ENCODE assay signal across 10 cellular contexts in genomic region chr1:166947398-166948043, GRCh38. TPM values are rescaled to one million over a fixed set of nuclear protein-coding genes. Genes with fewer than 3 reads are reported as not detected.
A peak's percentile ranks its signal among the peaks of the same experiment; 100 is the strongest.
DNase-seq lines count a peak whose midpoint lies in the region; ATAC-seq and TF ChIP-seq lines count a peak whose summit lies in the region.
"Had no signal": no experiment of that assay in that cellular context is flagged by ENCODE, and none has a peak within 500 bp of the region (broad histone marks: within the 10 kb centered on the region; RNA-seq: fewer than 3 reads in every experiment).

No MANE protein-coding gene starts in this region.

- H3K27me3 ChIP-seq in lung (ENCODE audit: control insufficient read depth, insufficient read depth) (no peaks in the 10 kb centered on the region), suprapubic skin (peaks cover 22% of the 10 kb centered on the region)

- peak; percentile 24 for ATAC-seq in lung (ENCODE audit: insufficient read depth, low FRiP score)
- no peak for ATAC-seq in GM19455 (IDR thresholded peaks at IDR 0.05; ENCODE audit: unreplicated experiment)

- TF ChIP-seq POLR2A in suprapubic skin (IDR thresholded peaks at IDR 0.05) = no peak

- H3K27ac ChIP-seq in lung (ENCODE audit: low read depth in 1 of 2, low read length in 1 of 2) (no peak overlapping the region), suprapubic skin (no peak overlapping the region)
- H3K27ac ChIP-seq: 22Rv1, SK-N-MC had no signal

- WGBS in lung, 2 donors = 5 to 6% methylated on average over 44 of the region's 44 CpGs
- 12% methylated on average over 34 of the region's 44 CpGs for WGBS in suprapubic skin

- H3K36me3 Mint-ChIP-seq in dendritic cell treated with granulocyte-macrophage colony-stimulating factor and Interleukin-4, amounts not matched to agents 40 ng/mL and 50 ng/mL, for 4 days (ENCODE audit: low read depth) = no peaks in the 10 kb centered on the region

- intact Hi-C loops in dendritic cell treated with granulocyte-macrophage colony-stimulating factor and Interleukin-4, amounts not matched to agents 40 ng/mL and 50 ng/mL, for 4 days (cut with micrococcal nuclease) = no loop called here

- no peak for TF ChIP-seq EP300 in suprapubic skin (IDR thresholded peaks at IDR 0.05)

- H3K27ac Mint-ChIP-seq in dendritic cell treated with granulocyte-macrophage colony-stimulating factor and Interleukin-4, amounts not matched to agents 40 ng/mL and 50 ng/mL, for 4 days = peak overlapping the region; percentile 25

- no peak for TF ChIP-seq CTCF in lung (IDR thresholded peaks at IDR 0.05; ENCODE audit: control extremely low read depth, extremely low read depth)
- TF ChIP-seq CTCF in suprapubic skin (IDR thresholded peaks at IDR 0.05) = no peak

- DNase-seq in DMS 273 (lab: John Stamatoyannopoulos, UW; ENCODE audit: unreplicated experiment) = peak; percentile 77
- DNase-seq in DMS 273 treated with DMSO at 0.1 percent for 48 hours (lab: John Stamatoyannopoulos, UW) = no peak
- peak; percentile 13 for DNase-seq in NCI-H2107 (lab: John Stamatoyannopoulos, UW)
- DNase-seq in lung (ENCODE audit: low spot score) = no peak
- DNase-seq in suprapubic skin (ENCODE audit: low spot score in 2 of 2) = no peak
- no peak for DNase-seq in effector CD4-positive, alpha-beta T cell

- H3K4me3 ChIP-seq in lung (no peak overlapping the region), suprapubic skin (peak overlapping the region; percentile 30)
- H3K4me3 ChIP-seq: SK-N-MC had no signal

- H3K4me1 ChIP-seq in lung (ENCODE audit: control insufficient read depth in 2 of 2, insufficient read depth in 2 of 2, low read length in 2 of 2) (peaks cover 2 to 7% of the 10 kb centered on the region in 2 donors), suprapubic skin (peaks cover 8% of the 10 kb centered on the region)

- no peaks in the 10 kb centered on the region for H3K9me3 Mint-ChIP-seq in dendritic cell treated with granulocyte-macrophage colony-stimulating factor and Interleukin-4, amounts not matched to agents 40 ng/mL and 50 ng/mL, for 4 days

- H3K36me3 ChIP-seq in lung (ENCODE audit: control insufficient read depth in 2 of 2, insufficient read depth in 2 of 2, low read length in 2 of 2) (no peaks in the 10 kb centered on the region), suprapubic skin (no peaks in the 10 kb centered on the region)

- peaks cover 26% of the 10 kb centered on the region for H3K27me3 Mint-ChIP-seq in dendritic cell treated with granulocyte-macrophage colony-stimulating factor and Interleukin-4, amounts not matched to agents 40 ng/mL and 50 ng/mL, for 4 days

- peaks cover 18% of the 10 kb centered on the region for H3K4me1 Mint-ChIP-seq in dendritic cell treated with granulocyte-macrophage colony-stimulating factor and Interleukin-4, amounts not matched to agents 40 ng/mL and 50 ng/mL, for 4 days (ENCODE audit: low read depth)

- peak overlapping the region; percentile 53 for H3K4me3 Mint-ChIP-seq in dendritic cell treated with granulocyte-macrophage colony-stimulating factor and Interleukin-4, amounts not matched to agents 40 ng/mL and 50 ng/mL, for 4 days

- H3K9me3 ChIP-seq in lung (ENCODE audit: control insufficient read depth in 2 of 2, insufficient read depth in 1 of 2, low read length in 1 of 2) (no peaks in the 10 kb centered on the region), suprapubic skin (no peaks in the 10 kb centered on the region)

RNA-seq across cellular contexts. Expression of gene ILDR2, which starts 27.8 kb away (rescaled TPM):
- total RNA-seq in lung = 1 to 10 TPM in 1 of 2 donors, under 1 TPM in 1; 0.52 to 3.8 TPM
- polyA plus RNA-seq in lung = under 1 TPM; 0.06 to 0.14 TPM
- under 1 TPM in 3 of 4 donors, not detected in 1; 0.47 to 0.70 (median 0.48) TPM for total RNA-seq in suprapubic skin

RNA-seq across cellular contexts. Expression of gene MAEL, which starts 41.6 kb away (rescaled TPM):
- total RNA-seq in lung = not detected
- under 1 TPM; 0.03 to 0.06 TPM for polyA plus RNA-seq in lung
- total RNA-seq in suprapubic skin = not detected

Comparison
In these comparisons a context has a peak if more than half of its experiments do, and no peak if none do; other contexts are left out.
1. DNase-seq: peak in DMS 273 (single experiment) and NCI-H2107 (single experiment); none in DMS 273 treated with DMSO at 0.1 percent for 48 hours (single experiment), lung (single experiment), suprapubic skin (0 of 2) and effector CD4-positive, alpha-beta T cell (single experiment).